8 cellular contexts compared by ENCODE assay signal in genomic region chr21:45364464-45365185, GRCh38. TPM values are rescaled to one million over a fixed set of nuclear protein-coding genes. Genes with fewer than 3 reads are reported as not detected.
DNase-seq lines count a peak whose midpoint lies in the region; ATAC-seq and TF ChIP-seq lines count a peak whose summit lies in the region.

No MANE protein-coding gene starts in this region.

- H3K4me3 ChIP-seq in SJSA1 (peak overlapping the region; percentile 5; the same call in 1 of the 2 replicates), fibroblast of the aortic adventitia (ENCODE audit: low read depth, low read length) (peak overlapping the region; percentile 40)

- H3K36me3 ChIP-seq in SJSA1: no peaks in the 10 kb centered on the region

- no peaks in the 10 kb centered on the region for H3K9me3 ChIP-seq in SJSA1 (replicated peaks)

- peaks cover 64% of the 10 kb centered on the region for H3K4me1 ChIP-seq in SJSA1 (replicated peaks)

- no peak for ATAC-seq in HG03521 (IDR thresholded peaks at IDR 0.05; ENCODE audit: unreplicated experiment)

- DNase-seq in COLO829 (ENCODE audit: low spot score) (peak; percentile 41), SJSA1 (ENCODE audit: low read depth in 1 of 2, low spot score in 2 of 2) (peak in 1 of 2 experiments; percentile 76), fibroblast of the aortic adventitia (ENCODE audit: low read depth) (peak; percentile 91), posterior vena cava (ENCODE audit: low spot score) (peak; percentile 89), T-helper 9 cell (no peak), NCI-H345 (lab: John Stamatoyannopoulos, UW) (no peak), NCI-H524 treated with DMSO at 0.1 percent for 48 hours (lab: John Stamatoyannopoulos, UW) (no peak)

- intact Hi-C loops in posterior vena cava (cut with DNase I): no loop called here

- TF ChIP-seq CTCF in fibroblast of the aortic adventitia (IDR thresholded peaks at IDR 0.05; ENCODE audit: insufficient read depth, low read length): no peak

- H3K27ac ChIP-seq in SJSA1: peak overlapping the region; percentile 99

- H3K27me3 ChIP-seq in SJSA1 (replicated peaks): no peaks in the 10 kb centered on the region

RNA-seq across cellular contexts. Expression of gene COL18A1, which starts 40.3 kb away (rescaled TPM):
- total RNA-seq in SJSA1 (2014; rRNA removed; shearing (Covaris generic)): 55.9 TPM in 2 replicates
- total RNA-seq in fibroblast of the aortic adventitia (ENCODE audit: low replicate concordance) (56.5 and 57.9 TPM in 2 replicates), posterior vena cava (100 to 1,000 TPM; 117 to 133 TPM)

Comparison
In these comparisons a context has a peak if more than half of its experiments do, and no peak if none do; other contexts are left out.
1. DNase-seq: peak in COLO829 (single experiment), fibroblast of the aortic adventitia (single experiment) and posterior vena cava (single experiment); none in T-helper 9 cell (single experiment), NCI-H345 (single experiment) and NCI-H524 treated with DMSO at 0.1 percent for 48 hours (single experiment).